Comparison of ENCODE assay signal across 24 cellular contexts in the genomic region with DNA sequence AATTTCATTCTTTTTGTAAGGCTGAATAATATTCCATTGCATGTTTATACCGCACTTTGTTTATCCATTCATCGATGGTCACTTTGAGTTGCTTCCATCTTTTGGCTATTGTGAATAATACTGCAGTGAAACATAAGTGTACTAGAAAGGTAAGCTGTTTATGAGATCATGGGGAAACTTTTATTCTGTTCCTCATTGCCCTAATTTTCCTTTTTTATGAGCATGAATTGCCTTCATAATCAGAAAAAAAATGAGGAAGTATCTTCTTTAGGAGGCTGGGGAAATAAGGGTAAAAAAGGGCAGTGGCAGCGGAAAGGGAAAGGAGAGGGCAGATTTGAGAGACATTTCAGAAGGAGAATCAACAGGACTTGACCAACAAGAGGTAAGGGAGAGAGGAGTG. TPM values are rescaled to one million over a fixed set of nuclear protein-coding genes. Genes with fewer than 3 reads are reported as not detected.
DNase-seq lines count a peak whose midpoint lies in the region; ATAC-seq, FAIRE-seq and TF ChIP-seq lines count a peak whose summit lies in the region.
"Had no signal": no experiment of that assay in that cellular context is flagged by ENCODE, and none has a peak within 500 bp of the region (broad histone marks: within the 10 kb centered on the region; RNA-seq: fewer than 3 reads in every experiment).

No MANE protein-coding gene starts in this region.

- no peaks in the 10 kb centered on the region for H3K36me3 ChIP-seq in endodermal cell (ENCODE audit: control insufficient read depth, insufficient read depth, low read length)
- H3K36me3 ChIP-seq: left ventricle myocardium inferior, suprapubic skin, vagina had no signal

- peak overlapping the region; percentile 19 for H3K4me3 ChIP-seq in endodermal cell (ENCODE audit: low read length)
- H3K4me3 ChIP-seq: GM12878, left ventricle myocardium inferior, suprapubic skin, vagina had no signal

- no peaks in the 10 kb centered on the region for H3K4me1 ChIP-seq in endodermal cell (ENCODE audit: control insufficient read depth, insufficient read depth, low read length)

- no peak overlapping the region for H3K27ac ChIP-seq in endodermal cell (ENCODE audit: low read depth, low read length)
- H3K27ac ChIP-seq: left ventricle myocardium inferior, RWPE1, suprapubic skin, vagina had no signal

- peak overlapping the region; percentile 57 for H3K27ac Mint-ChIP-seq in endodermal cell
- peak overlapping the region; percentile 70 for H3K27ac Mint-ChIP-seq in stimulated activated naive B cell treated with anti-CD40 and anti-IgM and Interleukin-4, amounts not matched to agents 10 μg/mL and 1 μg/mL and 100 μg/mL, for 72 hours
- H3K27ac Mint-ChIP-seq: activated naive CD4-positive, alpha-beta T cell treated with anti-CD3 and anti-CD28 coated beads for 36 hours had no signal

- DNase-seq in HTR-8/SVneo (ENCODE audit: insufficient read length, low spot score) (no peak), NOMO-1 treated with DMSO at 0.1 percent for 48 hours (lab: John Stamatoyannopoulos, UW; ENCODE audit: unreplicated experiment) (peak; percentile 46), endodermal cell (no peak), middle frontal gyrus (ENCODE audit: extremely low spot score, low spot score) (no peak), iPS-NIHi11 (ENCODE audit: low spot score) (no peak)
- DNase-seq in stimulated activated naive B cell treated with anti-CD40 and anti-IgM and Interleukin-4, amounts not matched to agents 10 μg/mL and 1 μg/mL and 100 μg/mL, for 72 hours = no peak
- DNase-seq in effector CD8-positive, alpha-beta T cell (lab: John Stamatoyannopoulos, UW) = no peak
- DNase-seq: activated naive CD4-positive, alpha-beta T cell treated with anti-CD3 and anti-CD28 coated beads for 36 hours; activated T-cell treated with anti-CD3 and anti-CD28 coated beads, Interleukin-2, amount 50 U/mL, for 48 hours; CD8-positive, alpha-beta memory T cell; dermis blood vessel endothelial cell; immature natural killer cell; left ventricle myocardium inferior; NCI-H1694; NCI-H2171 treated with DMSO at 0.1 percent for 48 hours; NCI-H524 treated with DMSO at 0.1 percent for 48 hours; posterior cingulate gyrus; T1000 had no signal

- H3K36me3 Mint-ChIP-seq in endodermal cell (ENCODE audit: low read depth) = no peaks in the 10 kb centered on the region
- peaks cover 0 to 4% of the 10 kb centered on the region in 2 donors for H3K36me3 Mint-ChIP-seq in stimulated activated naive B cell treated with anti-CD40 and anti-IgM and Interleukin-4, amounts not matched to agents 10 μg/mL and 1 μg/mL and 100 μg/mL, for 72 hours
- H3K36me3 Mint-ChIP-seq: CD8-positive, alpha-beta memory T cell; immature natural killer cell had no signal

- peak; percentile 69 for FAIRE-seq in HTR-8/SVneo (lab: Jason Lieb, UNC)
- FAIRE-seq: GM12878 had no signal

- no peak overlapping the region for H3K4me3 Mint-ChIP-seq in endodermal cell
- no peak overlapping the region for H3K4me3 Mint-ChIP-seq in stimulated activated naive B cell treated with anti-CD40 and anti-IgM and Interleukin-4, amounts not matched to agents 10 μg/mL and 1 μg/mL and 100 μg/mL, for 72 hours
- H3K4me3 Mint-ChIP-seq: activated naive CD4-positive, alpha-beta T cell treated with anti-CD3 and anti-CD28 coated beads for 36 hours; immature natural killer cell had no signal

- H3K27me3 Mint-ChIP-seq in endodermal cell (ENCODE audit: insufficient read depth) = no peaks in the 10 kb centered on the region
- H3K27me3 Mint-ChIP-seq in stimulated activated naive B cell treated with anti-CD40 and anti-IgM and Interleukin-4, amounts not matched to agents 10 μg/mL and 1 μg/mL and 100 μg/mL, for 72 hours = no peaks in the 10 kb centered on the region

- no peak for ATAC-seq in stimulated activated naive B cell treated with anti-CD40 and anti-IgM and Interleukin-4, amounts not matched to agents 10 μg/mL and 1 μg/mL and 100 μg/mL, for 72 hours (replicated peaks)
- ATAC-seq: GM12878, HCT116, SK-N-SH treated with all-trans-retinoic acid at 6 μM for 48 hours had no signal

- WGBS in endodermal cell (ENCODE audit: insufficient coverage in 1 of 2, insufficient read length in 1 of 2), 2 experiments = 95 to 100% methylated on average over 3 of the region's 3 CpGs

- TF ChIP-seq CTCF in endodermal cell (conservative IDR thresholded peaks at IDR 0.05) = no peak

- no peak overlapping the region for H3K9ac ChIP-seq in endodermal cell (ENCODE audit: extremely low read depth, low read length, poor library complexity, severe bottlenecking)

- no peaks in the 10 kb centered on the region for H3K27me3 ChIP-seq in endodermal cell (ENCODE audit: control insufficient read depth, insufficient read depth, low read length, poor library complexity, severe bottlenecking)
- H3K27me3 ChIP-seq: suprapubic skin, vagina had no signal

- H3K4me1 Mint-ChIP-seq in endodermal cell = peaks cover 14% of the 10 kb centered on the region
- H3K4me1 Mint-ChIP-seq in stimulated activated naive B cell treated with anti-CD40 and anti-IgM and Interleukin-4, amounts not matched to agents 10 μg/mL and 1 μg/mL and 100 μg/mL, for 72 hours = peaks cover 8 to 9% of the 10 kb centered on the region in 2 donors

- no peaks in the 10 kb centered on the region for H3K9me3 Mint-ChIP-seq in endodermal cell
- no peaks in the 10 kb centered on the region for H3K9me3 Mint-ChIP-seq in stimulated activated naive B cell treated with anti-CD40 and anti-IgM and Interleukin-4, amounts not matched to agents 10 μg/mL and 1 μg/mL and 100 μg/mL, for 72 hours
- H3K9me3 Mint-ChIP-seq: activated naive CD4-positive, alpha-beta T cell treated with anti-CD3 and anti-CD28 coated beads for 36 hours; CD8-positive, alpha-beta memory T cell; immature natural killer cell had no signal

- no peaks in the 10 kb centered on the region for H3K9me3 ChIP-seq in endodermal cell (ENCODE audit: control insufficient read depth, low read length)
- H3K9me3 ChIP-seq: left ventricle myocardium inferior, suprapubic skin, vagina had no signal

RNA-seq across cellular contexts. Expression of a gene that starts 14.3 kb away (rescaled TPM):
- 10 to 100 TPM; 75.6 to 91.3 TPM for total RNA-seq in endodermal cell
- 60.3 TPM for polyA plus RNA-seq in endodermal cell (2013, experiment 1 of 2)
- 61.1 TPM for polyA plus RNA-seq in endodermal cell (2013, experiment 2 of 2)

RNA-seq across cellular contexts. Expression of a gene that starts 46.2 kb away (rescaled TPM):
- total RNA-seq in endodermal cell = 10 to 100 TPM; 61.5 to 77.6 TPM
- polyA plus RNA-seq in endodermal cell (2013, experiment 1 of 2) = 59.0 TPM
- 64.1 TPM for polyA plus RNA-seq in endodermal cell (2013, experiment 2 of 2)
